In genomic region chr1:100321098-100321493, GRCh38 we compare ENCODE assay signal across 2 cellular contexts.
TF ChIP-seq lines count a peak whose summit lies in the region.

No MANE protein-coding gene starts in this region.

TF ChIP-seq in HepG2, 621 proteins besides CTCF, POLR2A, EP300 and RAD21 (continues in another document):
- TF ChIP-seq POGK (CRISPR knock-in tag; conservative IDR thresholded peaks at IDR 0.05) (peak; percentile 100), CEBPG (CRISPR knock-in tag; IDR thresholded peaks at IDR 0.05) (0 out of 2 replicates have a peak, but pooled peaks have one; percentile 7), ZC3H13 (CRISPR knock-in tag; IDR thresholded peaks at IDR 0.05) (no peak), ZMYM4 (CRISPR knock-in tag; IDR thresholded peaks at IDR 0.05) (0 out of 2 replicates have a peak, but pooled peaks have one; percentile 34), KDM5B (CRISPR knock-in tag; IDR thresholded peaks at IDR 0.05; ENCODE audit: borderline replicate concordance) (no peak), ZBTB2 (CRISPR knock-in tag; IDR thresholded peaks at IDR 0.05; ENCODE audit: low read depth) (no peak), HMGA1 (CRISPR knock-in tag; conservative IDR thresholded peaks at IDR 0.05) (no peak), ZNF281 (CRISPR knock-in tag; IDR thresholded peaks at IDR 0.05; ENCODE audit: borderline replicate concordance) (no peak), SYNCRIP (IDR thresholded peaks at IDR 0.05; ENCODE audit: insufficient read depth, low read depth, low read length) (no peak), ZFP36L1 (CRISPR knock-in tag; IDR thresholded peaks at IDR 0.05) (no peak), ZKSCAN8 (CRISPR knock-in tag; IDR thresholded peaks at IDR 0.05; ENCODE audit: borderline replicate concordance) (no peak), KAT8 (CRISPR knock-in tag; IDR thresholded peaks at IDR 0.05) (no peak), NFYC (CRISPR knock-in tag; IDR thresholded peaks at IDR 0.05) (no peak), NCOR1 (IDR thresholded peaks at IDR 0.05; ENCODE audit: borderline replicate concordance, low read length) (no peak), ZBTB4 (CRISPR knock-in tag; IDR thresholded peaks at IDR 0.05; ENCODE audit: borderline replicate concordance) (no peak), PHB2 (IDR thresholded peaks at IDR 0.05; ENCODE audit: partially characterized antibody) (no peak)

TF ChIP-seq in IMR-90, 13 proteins besides CTCF, POLR2A, EP300 and RAD21:
- no peak for TF ChIP-seq NFE2L2 (IDR thresholded peaks at IDR 0.05; ENCODE audit: low read depth, low read length)
- no peak for TF ChIP-seq ELK1 (IDR thresholded peaks at IDR 0.05; ENCODE audit: borderline replicate concordance, low read depth, low read length)
- no peak for TF ChIP-seq FOS (IDR thresholded peaks at IDR 0.05; ENCODE audit: low read depth, low read length)
- no peak for TF ChIP-seq BHLHE40 (IDR thresholded peaks at IDR 0.05; ENCODE audit: low read depth, low read length)
- no peak for TF ChIP-seq RFX5 (IDR thresholded peaks at IDR 0.05; ENCODE audit: low read depth, low read length)
- TF ChIP-seq CEBPB (IDR thresholded peaks at IDR 0.05; ENCODE audit: low read depth, low read length), result no peak
- no peak for TF ChIP-seq USF2 (IDR thresholded peaks at IDR 0.05; ENCODE audit: low read depth, low read length)
- TF ChIP-seq MAZ (IDR thresholded peaks at IDR 0.05; ENCODE audit: borderline replicate concordance, low read depth, low read length), result no peak
